ENCODE assay signal across 1 cellular context in the genomic region with DNA sequence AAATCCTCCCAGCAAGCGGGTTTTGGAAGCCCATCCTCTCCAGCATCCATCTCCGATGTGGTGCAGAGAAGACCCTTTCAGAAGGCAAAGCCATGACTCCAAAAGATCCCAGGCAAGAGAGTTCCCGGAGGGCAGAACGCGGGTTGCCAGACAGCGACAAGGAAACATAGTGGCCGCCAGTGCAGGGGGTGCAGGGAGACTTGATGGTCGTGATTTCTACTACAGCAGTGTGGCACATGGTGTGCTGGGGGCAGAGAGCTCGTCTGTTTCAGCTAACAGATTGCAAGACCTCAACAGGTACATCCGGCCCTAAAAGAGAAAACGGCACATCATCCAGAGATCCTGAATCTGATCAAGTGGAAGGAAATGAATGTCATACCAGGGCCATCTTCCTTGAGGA.
A peak's percentile ranks its signal among the peaks of the same experiment; 100 is the strongest.
TF ChIP-seq lines count a peak whose summit lies in the region.

No MANE protein-coding gene starts in this region.

TF ChIP-seq in HEK293, 187 proteins besides CTCF, POLR2A, EP300 and RAD21:
- TF ChIP-seq, protein P1, sequence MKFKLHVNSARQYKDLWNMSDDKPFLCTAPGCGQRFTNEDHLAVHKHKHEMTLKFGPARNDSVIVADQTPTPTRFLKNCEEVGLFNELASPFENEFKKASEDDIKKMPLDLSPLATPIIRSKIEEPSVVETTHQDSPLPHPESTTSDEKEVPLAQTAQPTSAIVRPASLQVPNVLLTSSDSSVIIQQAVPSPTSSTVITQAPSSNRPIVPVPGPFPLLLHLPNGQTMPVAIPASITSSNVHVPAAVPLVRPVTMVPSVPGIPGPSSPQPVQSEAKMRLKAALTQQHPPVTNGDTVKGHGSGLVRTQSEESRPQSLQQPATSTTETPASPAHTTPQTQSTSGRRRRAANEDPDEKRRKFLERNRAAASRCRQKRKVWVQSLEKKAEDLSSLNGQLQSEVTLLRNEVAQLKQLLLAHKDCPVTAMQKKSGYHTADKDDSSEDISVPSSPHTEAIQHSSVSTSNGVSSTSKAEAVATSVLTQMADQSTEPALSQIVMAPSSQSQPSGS (tag by site-specific recombination; IDR thresholded peaks at IDR 0.05; ENCODE audit: low read depth), result no peak
- TF ChIP-seq SCRT2 (tag by site-specific recombination; IDR thresholded peaks at IDR 0.05) (0 out of 2 replicates have a peak, but pooled peaks have one; percentile 21), ZNF670 (tag by site-specific recombination; IDR thresholded peaks at IDR 0.05; ENCODE audit: low read depth) (no peak), GLIS2 (tag by site-specific recombination; IDR thresholded peaks at IDR 0.05) (no peak), ZNF174 (tag by site-specific recombination; IDR thresholded peaks at IDR 0.05) (no peak)
